Comparison of ENCODE assay signal across 32 cellular contexts in genomic region chr9:9603345-9603744, GRCh38.
"Had no signal": no experiment of that assay in that cellular context is flagged by ENCODE, and none has a peak within 500 bp of the region (broad histone marks: within the 10 kb centered on the region; RNA-seq: fewer than 3 reads in every experiment).

No MANE protein-coding gene starts in this region.

- DNase-seq: activated B cell treated with CpG ODN at 0.5 μM for 24 hours; activated CD4-positive, alpha-beta T cell treated with anti-CD3 and anti-CD28 coated beads for 48 hours; activated CD4-positive, alpha-beta T cell treated with anti-CD3 and anti-CD28 coated beads, Interleukin-2, amount 50 U/mL, for 1 hour; activated CD4-positive, alpha-beta T cell treated with anti-CD3 and anti-CD28 coated beads, Interleukin-2, amount 50 U/mL, for 48 hours; activated CD8-positive, alpha-beta memory T cell treated with anti-CD3 and anti-CD28 coated beads, Interleukin-2, amount 10 ng/mL, durations not matched to agents 7 days and 5 days; activated CD8-positive, alpha-beta memory T cell treated with anti-CD3 and anti-CD28 coated beads, Interleukin-2, amount 50 U/mL, for 4 hours; activated CD8-positive, alpha-beta T cell treated with anti-CD3 and anti-CD28 coated beads for 36 hours; activated effector memory CD4-positive, alpha-beta T cell treated with anti-CD3 and anti-CD28 coated beads, Interleukin-2, amount 50 U/mL, for 16 hours; activated naive CD4-positive, alpha-beta T cell treated with anti-CD3 and anti-CD28 coated beads for 36 hours; activated naive CD8-positive, alpha-beta T cell treated with anti-CD3 and anti-CD28 coated beads for 36 hours; activated naive CD8-positive, alpha-beta T cell treated with anti-CD3 and anti-CD28 coated beads, Interleukin-2, amount 50 U/mL, for 24 hours; activated T-cell treated with anti-CD3 and anti-CD28 coated beads, Interleukin-2, amount 50 U/mL, for 1 hour; activated T-cell treated with anti-CD3 and anti-CD28 coated beads, Interleukin-2, amount 50 U/mL, for 48 hours; adrenal gland; amygdala; aorta; body of pancreas; caudate nucleus; cortex of kidney; dermis blood vessel endothelial cell; effector CD4-positive, alpha-beta T cell; effector memory CD8-positive, alpha-beta T cell; erythroblast; foreskin melanocyte; heart right ventricle; T-helper 1 cell; T-helper 17 cell; T1000 had no signal

- H3K36me3 ChIP-seq: adrenal gland, esophagus muscularis mucosa, gastroesophageal sphincter, heart right ventricle had no signal

- H3K4me1 ChIP-seq: adrenal gland, body of pancreas, esophagus muscularis mucosa, gastroesophageal sphincter, heart right ventricle had no signal

- H3K9me3 ChIP-seq: adrenal gland, body of pancreas, esophagus muscularis mucosa, gastroesophageal sphincter, heart right ventricle had no signal

- H3K27me3 ChIP-seq: adrenal gland, body of pancreas, esophagus muscularis mucosa, gastroesophageal sphincter, heart right ventricle had no signal

- H3K4me3 ChIP-seq: adrenal gland, body of pancreas, esophagus muscularis mucosa, gastroesophageal sphincter, heart right ventricle had no signal

- ATAC-seq: activated CD4-positive, CD25-positive, alpha-beta regulatory T cell treated with anti-CD3 and anti-CD28 coated beads, Interleukin-2, amount 50 U/mL, for 24 hours; activated CD8-positive, alpha-beta memory T cell treated with anti-CD3 and anti-CD28 coated beads, Interleukin-2, amount 10 ng/mL, durations not matched to agents 7 days and 5 days; activated CD8-positive, alpha-beta T cell treated with anti-CD3 and anti-CD28 coated beads for 36 hours; activated naive CD8-positive, alpha-beta T cell treated with anti-CD3 and anti-CD28 coated beads, Interleukin-2, amount 50 U/mL, for 24 hours; body of pancreas; effector memory CD8-positive, alpha-beta T cell; gastroesophageal sphincter; heart right ventricle; T-helper 17 cell had no signal

- H3K27ac ChIP-seq: adrenal gland, body of pancreas, esophagus muscularis mucosa, gastroesophageal sphincter, heart right ventricle, VCaP had no signal
